In genomic region chr2:134406311-134406710, GRCh38 we compare ENCODE assay signal across 17 cellular contexts.
A peak's percentile ranks its signal among the peaks of the same experiment; 100 is the strongest.
DNase-seq lines count a peak whose midpoint lies in the region; ATAC-seq and TF ChIP-seq lines count a peak whose summit lies in the region.
"Had no signal": no experiment of that assay in that cellular context is flagged by ENCODE, and none has a peak within 500 bp of the region (broad histone marks: within the 10 kb centered on the region; RNA-seq: fewer than 3 reads in every experiment).

No MANE protein-coding gene starts in this region.

- H3K79me2 ChIP-seq in smooth muscle cell (ENCODE audit: low read depth), result no peaks in the 10 kb centered on the region

- TF ChIP-seq CTCF in RWPE2 (IDR thresholded peaks at IDR 0.05; ENCODE audit: poor library complexity, severe bottlenecking) (no peak), smooth muscle cell (IDR thresholded peaks at IDR 0.05; ENCODE audit: borderline replicate concordance, insufficient read depth, poor library complexity, severe bottlenecking) (no peak), left ventricle myocardium inferior (IDR thresholded peaks at IDR 0.05; ENCODE audit: borderline replicate concordance) (no peak)

- H3K9me3 ChIP-seq in RWPE2 (ENCODE audit: severe bottlenecking), result no peaks in the 10 kb centered on the region
- no peaks in the 10 kb centered on the region for H3K9me3 ChIP-seq in smooth muscle cell (replicated peaks; ENCODE audit: low read depth)
- H3K9me3 ChIP-seq in left ventricle myocardium inferior (replicated peaks), result no peaks in the 10 kb centered on the region
- H3K9me3 ChIP-seq: BE2C, gastrocnemius medialis had no signal

- DNase-seq in HT1080 (ENCODE audit: low read depth), result peak; percentile 26
- DNase-seq in RWPE2 (ENCODE audit: low spot score), result peak; percentile 89
- DNase-seq in head of caudate nucleus, result peak in 41 of 42 donors; percentile 5 to 76 (median 52)
- DNase-seq in smooth muscle cell (lab: John Stamatoyannopoulos, UW; ENCODE audit: unreplicated experiment), result no peak
- no peak for DNase-seq in SIG-M5 treated with dmso at 0.1 percent for 504 hours (lab: John Stamatoyannopoulos, UW; ENCODE audit: unreplicated experiment)
- DNase-seq in D341Med (ENCODE audit: low spot score), result no peak
- DNase-seq in left ventricle myocardium inferior, result no peak
- DNase-seq: activated CD4-positive, alpha-beta T cell treated with anti-CD3 and anti-CD28 coated beads, Interleukin-2, amount 50 U/mL, for 48 hours; BE2C; cortex of kidney; DMS153; gastrocnemius medialis; NCI-H226; RPMI8226; T-helper 1 cell had no signal

- H3K4me3 ChIP-seq in RWPE2 (ENCODE audit: severe bottlenecking) (no peak overlapping the region), smooth muscle cell (no peak overlapping the region), left ventricle myocardium inferior (no peak overlapping the region)
- H3K4me3 ChIP-seq: gastrocnemius medialis had no signal

- peaks cover 7% of the 10 kb centered on the region for H3F3A ChIP-seq in smooth muscle cell (ENCODE audit: low read depth)

- H3K27ac ChIP-seq in RWPE2 (ENCODE audit: poor library complexity, severe bottlenecking), result peak overlapping the region; percentile 95
- H3K27ac ChIP-seq in smooth muscle cell (ENCODE audit: low read depth), result peak overlapping the region; percentile 52
- H3K27ac ChIP-seq in left ventricle myocardium inferior (replicated peaks), result no peak overlapping the region
- H3K27ac ChIP-seq: gastrocnemius medialis had no signal

- no peaks in the 10 kb centered on the region; the same call in 1 of the 2 replicates for H3K36me3 ChIP-seq in RWPE2 (ENCODE audit: low read depth)
- H3K36me3 ChIP-seq in smooth muscle cell (ENCODE audit: low read depth), result no peaks in the 10 kb centered on the region
- peaks cover 12% of the 10 kb centered on the region for H3K36me3 ChIP-seq in left ventricle myocardium inferior
- H3K36me3 ChIP-seq: BE2C, gastrocnemius medialis had no signal

- peak; percentile 88 for ATAC-seq in RWPE2 (ENCODE audit: low read depth)
- ATAC-seq: activated naive CD4-positive, alpha-beta T cell treated with anti-CD3 and anti-CD28 coated beads, Interleukin-2, amount 50 U/mL, for 72 hours; gastrocnemius medialis; sciatic nerve had no signal

- peaks cover 48% of the 10 kb centered on the region for H3K4me1 ChIP-seq in RWPE2 (ENCODE audit: insufficient read depth, poor library complexity, severe bottlenecking)
- H3K4me1 ChIP-seq in smooth muscle cell (ENCODE audit: low read depth), result peaks cover 8% of the 10 kb centered on the region
- peaks cover 84% of the 10 kb centered on the region for H3K4me1 ChIP-seq in left ventricle myocardium inferior

- H2AFZ ChIP-seq in smooth muscle cell (ENCODE audit: low read depth), result no peak overlapping the region

- no peak overlapping the region for H3K9ac ChIP-seq in smooth muscle cell (ENCODE audit: low read depth)

- H3K27me3 ChIP-seq in RWPE2 (ENCODE audit: insufficient read depth, poor library complexity, severe bottlenecking) (no peaks in the 10 kb centered on the region), smooth muscle cell (ENCODE audit: low read depth) (no peaks in the 10 kb centered on the region), left ventricle myocardium inferior (ENCODE audit: low read depth) (no peaks in the 10 kb centered on the region)
- H3K27me3 ChIP-seq: BE2C, gastrocnemius medialis had no signal

- WGBS in smooth muscle cell (ENCODE audit: low lambda C conversion rate), result 95% methylated on average over 5 of the region's 5 CpGs

- no peaks in the 10 kb centered on the region for H4K20me1 ChIP-seq in smooth muscle cell (ENCODE audit: low read depth)

- intact Hi-C loops in head of caudate nucleus (cut with DNase I), result loop anchor here (5.0 kb wide), 1 partner anchor 34 kb away; no protein-coding TSS in a partner anchor
- intact Hi-C loops in left ventricle myocardium inferior (cut with micrococcal nuclease), result loop anchor here (5.0 kb wide), 1 partner anchor 519 kb away; no protein-coding TSS in a partner anchor

- H3K4me2 ChIP-seq in smooth muscle cell, result no peak overlapping the region

Comparison
In these comparisons a context has a peak if more than half of its experiments do, and no peak if none do; other contexts are left out.
1. DNase-seq: peak in HT1080 (single experiment), RWPE2 (single experiment) and head of caudate nucleus (41 of 42); none in smooth muscle cell (single experiment), SIG-M5 treated with dmso at 0.1 percent for 504 hours (single experiment), D341Med (single experiment) and left ventricle myocardium inferior (single experiment).